Comparison of ENCODE assay signal across 33 cellular contexts in the genomic region with DNA sequence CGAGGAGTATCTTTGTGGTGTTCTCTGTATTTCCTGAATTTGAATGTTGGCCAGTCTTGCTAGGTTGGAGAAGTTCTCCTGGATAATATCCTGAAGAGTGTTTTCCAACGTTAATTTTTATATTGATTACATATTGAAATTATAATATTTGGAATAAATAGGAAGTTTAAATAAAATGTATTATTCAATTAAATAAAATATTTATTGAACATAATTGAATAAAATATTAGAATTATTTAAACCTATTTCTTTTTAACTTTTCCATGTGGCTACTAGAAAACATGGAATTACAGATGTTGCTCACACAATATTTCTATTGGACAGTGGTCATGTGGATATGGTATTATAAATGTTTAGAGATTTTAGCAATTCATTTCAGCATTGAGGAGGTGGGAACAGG.
"Had no signal": no experiment of that assay in that cellular context is flagged by ENCODE, and none has a peak within 500 bp of the region (broad histone marks: within the 10 kb centered on the region; RNA-seq: fewer than 3 reads in every experiment).

No MANE protein-coding gene starts in this region.

- DNase-seq: Karpas-422, Kasumi-1, MG63, MM.1S, MV-4-11, NCI-H1048, NCI-H1092, NCI-H1092 treated with DMSO at 0.1 percent for 48 hours, NCI-H1105, NCI-H1105 treated with DMSO at 0.1 percent for 48 hours, NCI-H1417, NCI-H1417 treated with DMSO at 0.1 percent for 48 hours, NCI-H1436, NCI-H1436 treated with DMSO at 0.1 percent for 48 hours, NCI-H146, NCI-H1694, NCI-H1694 treated with DMSO at 0.1 percent for 48 hours, NCI-H187, NCI-H187 treated with DMSO at 0.1 percent for 48 hours, NCI-H1930, NCI-H2029, NCI-H2029 treated with DMSO at 0.1 percent for 48 hours, NCI-H2081, NCI-H2081 treated with DMSO at 0.1 percent for 48 hours, NCI-H2107, NCI-H2171, NCI-H2171 treated with DMSO at 0.1 percent for 48 hours, NCI-H2227 treated with DMSO at 0.1 percent for 48 hours, NCI-H226, NCI-H345, NCI-H446, NCI-H446 treated with DMSO at 0.1 percent for 48 hours, NCI-H510A had no signal
